Comparison of ENCODE assay signal across 1 cellular context in the genomic region with DNA sequence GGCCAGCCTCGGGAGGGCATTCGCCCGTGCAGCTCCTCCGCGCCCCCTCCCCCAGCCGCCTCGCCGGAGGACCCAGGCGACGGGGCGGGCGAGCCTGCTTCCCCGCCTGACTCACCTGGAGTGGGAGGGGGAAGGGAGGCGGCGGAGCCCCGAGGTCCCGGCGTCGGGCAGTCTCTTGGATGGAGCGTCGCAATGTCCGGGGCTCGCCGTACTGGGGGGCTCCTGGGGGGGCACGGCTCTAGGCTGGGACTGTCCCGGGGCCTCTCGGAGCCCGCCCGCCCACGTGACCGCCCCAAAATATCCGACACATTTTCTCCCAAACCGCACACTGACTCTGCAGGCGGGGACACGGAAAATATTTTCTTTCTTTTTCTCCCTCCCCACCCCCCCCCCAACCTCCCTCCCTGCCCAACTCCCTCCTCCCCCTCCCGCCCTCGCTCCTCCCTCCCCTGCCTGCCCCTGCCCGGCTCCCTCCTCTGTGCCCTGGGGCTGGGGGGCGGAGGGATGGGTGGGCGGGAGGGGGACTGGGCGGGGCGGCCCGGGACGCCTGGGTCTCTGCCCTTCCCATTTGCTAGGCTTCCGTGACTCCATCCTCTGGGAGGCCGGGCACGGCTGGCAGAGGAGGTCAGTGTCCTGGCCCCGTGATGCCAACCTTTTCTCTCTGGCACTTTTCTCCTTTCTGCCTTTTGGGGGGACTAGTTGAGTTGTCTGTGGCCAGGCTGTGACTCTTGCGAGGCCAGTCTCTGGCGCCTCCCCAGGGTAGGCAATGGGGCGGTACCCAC.
A peak's percentile ranks its signal among the peaks of the same experiment; 100 is the strongest.
TF ChIP-seq lines count a peak whose summit lies in the region.

A gene (minus strand): TSS at position 351 of the 782 bp plus-strand sequence. CDS start 4,664 bp downstream, outside the sequence.

TF ChIP-seq in HEK293, 187 proteins besides CTCF, POLR2A, EP300 and RAD21 (continued from another document):
- TF ChIP-seq, protein P1, sequence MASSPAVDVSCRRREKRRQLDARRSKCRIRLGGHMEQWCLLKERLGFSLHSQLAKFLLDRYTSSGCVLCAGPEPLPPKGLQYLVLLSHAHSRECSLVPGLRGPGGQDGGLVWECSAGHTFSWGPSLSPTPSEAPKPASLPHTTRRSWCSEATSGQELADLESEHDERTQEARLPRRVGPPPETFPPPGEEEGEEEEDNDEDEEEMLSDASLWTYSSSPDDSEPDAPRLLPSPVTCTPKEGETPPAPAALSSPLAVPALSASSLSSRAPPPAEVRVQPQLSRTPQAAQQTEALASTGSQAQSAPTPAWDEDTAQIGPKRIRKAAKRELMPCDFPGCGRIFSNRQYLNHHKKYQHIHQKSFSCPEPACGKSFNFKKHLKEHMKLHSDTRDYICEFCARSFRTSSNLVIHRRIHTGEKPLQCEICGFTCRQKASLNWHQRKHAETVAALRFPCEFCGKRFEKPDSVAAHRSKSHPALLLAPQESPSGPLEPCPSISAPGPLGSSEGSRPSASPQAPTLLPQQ (tag by site-specific recombination; IDR thresholded peaks at IDR 0.05), result peak; percentile 45; the same call in 1 of the 2 replicates
- no peak for TF ChIP-seq ZNF16 (tag by site-specific recombination; IDR thresholded peaks at IDR 0.05; ENCODE audit: low read depth)
TF ChIP-seq in HEK293: peak in this region for 29.
